Comparison of ENCODE assay signal across 7 cellular contexts in genomic region chr16:86166414-86166813, GRCh38.
"Had no signal": no experiment of that assay in that cellular context is flagged by ENCODE, and none has a peak within 500 bp of the region (broad histone marks: within the 10 kb centered on the region; RNA-seq: fewer than 3 reads in every experiment).

No MANE protein-coding gene starts in this region.

- FAIRE-seq: HepG2, HTR-8/SVneo had no signal

- DNase-seq: IMR-90, KBM-7, KG1 had no signal

- ATAC-seq: HepG2 had no signal

- H3K27ac ChIP-seq: HL-60 had no signal

- H3K27ac Mint-ChIP-seq: IgD-negative memory B cell had no signal
